21 cellular contexts compared by ENCODE assay signal in genomic region chr22:18066181-18066859, GRCh38. TPM values are rescaled to one million over a fixed set of nuclear protein-coding genes. Genes with fewer than 3 reads are reported as not detected.
DNase-seq lines count a peak whose midpoint lies in the region; ATAC-seq, FAIRE-seq and TF ChIP-seq lines count a peak whose summit lies in the region.
"Had no signal": no experiment of that assay in that cellular context is flagged by ENCODE, and none has a peak within 500 bp of the region (broad histone marks: within the 10 kb centered on the region; RNA-seq: fewer than 3 reads in every experiment).

No MANE protein-coding gene starts in this region.

- no peaks in the 10 kb centered on the region for H3K79me2 ChIP-seq in astrocyte (ENCODE audit: insufficient read depth, low read length)

- H3K4me2 ChIP-seq in A549 = no peak overlapping the region
- H3K4me2 ChIP-seq in astrocyte (ENCODE audit: low read length) = no peak overlapping the region

- no peak for TF ChIP-seq CTCF in A549 (IDR thresholded peaks at IDR 0.05)
- no peak for TF ChIP-seq CTCF in astrocyte (IDR thresholded peaks at IDR 0.05; ENCODE audit: insufficient read depth, low read depth, low read length)
- TF ChIP-seq CTCF in lower lobe of right lung (IDR thresholded peaks at IDR 0.05) = no peak

- no peak for TF ChIP-seq POLR2A in A549 (IDR thresholded peaks at IDR 0.05; ENCODE audit: low read length)

- 87% methylated on average over 12 of the region's 12 CpGs for WGBS in A549 (ENCODE audit: missing lambda C conversion rate)

- TF ChIP-seq RAD21 in A549 (conservative IDR thresholded peaks at IDR 0.05 in 1 of 2, IDR thresholded peaks at IDR 0.05 in 1 of 2) = no peak

- ATAC-seq in A549 = no peak
- ATAC-seq in lower lobe of right lung = no peak
- ATAC-seq: Right ventricle myocardium inferior had no signal

- in situ Hi-C loops in G401 (cut with HindIII; ENCODE audit: low sequenced_read_pairs) = no loop called here

- H3K9me3 Mint-ChIP-seq in IgD-negative memory B cell (no peaks in the 10 kb centered on the region), astrocyte (ENCODE audit: unreplicated experiment) (no peaks in the 10 kb centered on the region)
- H3K9me3 Mint-ChIP-seq: activated T-cell treated with anti-CD3 and anti-CD28 coated beads, Interleukin-2, amount 50 U/mL, for 24 hours; natural killer cell; T-helper 2 cell treated with Interferon-gamma antibody and Interleukin-4, amounts not matched to agents 5 μg/mL and 100 μg/mL, for 36 hours had no signal

- H3K27me3 Mint-ChIP-seq in IgD-negative memory B cell (peaks cover 1% of the 10 kb centered on the region), astrocyte (ENCODE audit: low read depth, unreplicated experiment) (peaks cover 5% of the 10 kb centered on the region)

- intact Hi-C loops in lower lobe of right lung (cut with DNase I) = no loop called here

- H3K9me3 ChIP-seq in A549 = no peaks in the 10 kb centered on the region
- no peaks in the 10 kb centered on the region for H3K9me3 ChIP-seq in astrocyte (ENCODE audit: insufficient read depth, low read depth, low read length)
- H3K9me3 ChIP-seq in muscle layer of duodenum (ENCODE audit: control insufficient read depth in 1 of 2, low read length in 2 of 2) = no peaks in the 10 kb centered on the region
- no peaks in the 10 kb centered on the region for H3K9me3 ChIP-seq in lower lobe of right lung
- H3K9me3 ChIP-seq: HAP-1 had no signal

- H3K4me3 ChIP-seq in A549 (no peak overlapping the region), astrocyte (ENCODE audit: insufficient read depth, low read depth, low read length) (no peak overlapping the region), muscle layer of duodenum (ENCODE audit: low read depth in 1 of 2, low read length in 2 of 2) (no peak overlapping the region), lower lobe of right lung (no peak overlapping the region)
- H3K4me3 ChIP-seq: HAP-1 had no signal

- no peaks in the 10 kb centered on the region for H3K36me3 Mint-ChIP-seq in IgD-negative memory B cell
- peaks cover 3% of the 10 kb centered on the region for H3K36me3 Mint-ChIP-seq in astrocyte (ENCODE audit: low read depth, unreplicated experiment)
- H3K36me3 Mint-ChIP-seq: natural killer cell had no signal

- H3K27ac ChIP-seq in A549 = peak overlapping the region; percentile 14 to 38; a peak in 2 of 6 replicates
- H3K27ac ChIP-seq in astrocyte (ENCODE audit: low read depth, low read length) = no peak overlapping the region
- H3K27ac ChIP-seq in muscle layer of duodenum (ENCODE audit: low read length) = peak overlapping the region; percentile 36
- no peak overlapping the region for H3K27ac ChIP-seq in lower lobe of right lung

- TF ChIP-seq EP300 in A549 (IDR thresholded peaks at IDR 0.05) = no peak

- POLR2A ChIA-PET in A549 (lab: Yijun Ruan, JAX) = no interaction called here

- CTCF ChIA-PET in A549 (lab: Yijun Ruan, JAX) = interaction anchor here (1.1 to 2.0 kb wide), 3 partner anchors 9 to 236 kb away, joined by 3 to 29 read pairs (median 3); partner anchors contain the start of gene MICAL3

- no peak for DNase-seq in A549 (ENCODE audit: low read depth in 1 of 2, low spot score in 1 of 2)
- no peak for DNase-seq in astrocyte (ENCODE audit: low read depth)
- DNase-seq in NCI-H2081 treated with DMSO at 0.1 percent for 48 hours (lab: John Stamatoyannopoulos, UW) = no peak
- no peak for DNase-seq in G401 (ENCODE audit: low spot score)
- DNase-seq in mucosa of gallbladder (ENCODE audit: low spot score) = no peak
- DNase-seq in lower lobe of right lung = no peak
- DNase-seq: activated CD4-positive, alpha-beta T cell treated with anti-CD3 and anti-CD28 coated beads, Interleukin-2, amount 50 U/mL, for 1 hour; activated T-cell treated with anti-CD3 and anti-CD28 coated beads, Interleukin-2, amount 50 U/mL, for 24 hours; amniotic stem cell; KBM-7; kidney glomerular epithelial cell; natural killer cell; NCI-H187; NCI-H69; retina had no signal

- H3K27me3 ChIP-seq in astrocyte (ENCODE audit: insufficient read depth, low read length) = no peaks in the 10 kb centered on the region
- H3K27me3 ChIP-seq in muscle layer of duodenum (ENCODE audit: low read depth, low read length) = no peaks in the 10 kb centered on the region
- H3K27me3 ChIP-seq in lower lobe of right lung (ENCODE audit: low read depth) = no peaks in the 10 kb centered on the region

- H2AFZ ChIP-seq in astrocyte (ENCODE audit: low read depth, low read length) = no peak overlapping the region

- no peak overlapping the region for H3K9ac ChIP-seq in astrocyte (ENCODE audit: low read length)

- FAIRE-seq in A549 (lab: Jason Lieb, UNC) (no peak), astrocyte (lab: Jason Lieb, UNC) (no peak)

- H3K36me3 ChIP-seq in astrocyte (ENCODE audit: insufficient read depth, low read length) = no peaks in the 10 kb centered on the region
- H3K36me3 ChIP-seq in muscle layer of duodenum (ENCODE audit: control insufficient read depth in 1 of 2, insufficient read depth in 2 of 2, low read length in 2 of 2) = no peaks in the 10 kb centered on the region
- H3K36me3 ChIP-seq in lower lobe of right lung = no peaks in the 10 kb centered on the region
- H3K36me3 ChIP-seq: HAP-1 had no signal

- H3K4me3 Mint-ChIP-seq in IgD-negative memory B cell = peak overlapping the region; percentile 5 to 92 (median 49)
- H3K4me3 Mint-ChIP-seq in astrocyte (ENCODE audit: unreplicated experiment) = peak overlapping the region; percentile 31
- H3K4me3 Mint-ChIP-seq: activated T-cell treated with anti-CD3 and anti-CD28 coated beads, Interleukin-2, amount 50 U/mL, for 24 hours; natural killer cell; T-helper 2 cell treated with Interferon-gamma antibody and Interleukin-4, amounts not matched to agents 5 μg/mL and 100 μg/mL, for 36 hours had no signal

- H4K20me1 ChIP-seq in astrocyte (ENCODE audit: insufficient read depth, low read length) = no peaks in the 10 kb centered on the region

- peak overlapping the region; percentile 30 to 84 (median 79) for H3K27ac Mint-ChIP-seq in IgD-negative memory B cell
- peak overlapping the region; percentile 10 for H3K27ac Mint-ChIP-seq in astrocyte (ENCODE audit: unreplicated experiment)
- H3K27ac Mint-ChIP-seq: activated T-cell treated with anti-CD3 and anti-CD28 coated beads, Interleukin-2, amount 50 U/mL, for 24 hours; natural killer cell; T-helper 2 cell treated with Interferon-gamma antibody and Interleukin-4, amounts not matched to agents 5 μg/mL and 100 μg/mL, for 36 hours had no signal

- peaks cover 39% of the 10 kb centered on the region for H3K4me1 ChIP-seq in A549
- H3K4me1 ChIP-seq in astrocyte (ENCODE audit: insufficient read depth, low read length) = peaks cover 23% of the 10 kb centered on the region
- peaks cover 0 to 3% of the 10 kb centered on the region in 2 donors for H3K4me1 ChIP-seq in muscle layer of duodenum (ENCODE audit: control insufficient read depth in 1 of 2, insufficient read depth in 2 of 2, low read length in 2 of 2)
- no peaks in the 10 kb centered on the region for H3K4me1 ChIP-seq in lower lobe of right lung
- H3K4me1 ChIP-seq: HAP-1 had no signal

- H3K4me1 Mint-ChIP-seq in IgD-negative memory B cell (peaks cover 41 to 65% (median 42%) of the 10 kb centered on the region in 3 donors), astrocyte (ENCODE audit: low read depth, unreplicated experiment) (peaks cover 40% of the 10 kb centered on the region)

TF ChIP-seq in A549, 52 proteins besides CTCF, POLR2A, EP300 and RAD21 (continues in another document):
- TF ChIP-seq NR3C1 (IDR thresholded peaks at IDR 0.05) = no peak
- TF ChIP-seq MAZ (IDR thresholded peaks at IDR 0.05; ENCODE audit: borderline replicate concordance, low read depth, low read length) = no peak
- TF ChIP-seq HOXB5 (CRISPR knock-in tag; IDR thresholded peaks at IDR 0.05) = no peak
- no peak for TF ChIP-seq NPAS2 (CRISPR knock-in tag; IDR thresholded peaks at IDR 0.05; ENCODE audit: borderline replicate concordance)
- TF ChIP-seq PBX3 (IDR thresholded peaks at IDR 0.05) = no peak

RNA-seq across cellular contexts. Expression of gene PEX26, which starts 11.5 kb away (rescaled TPM):
- polyA plus RNA-seq in A549 (2011; rRNA removed) = 12.4 and 15.3 TPM in 2 replicates
- polyA plus RNA-seq in A549 (2012; cell fraction: cytosol; rRNA removed) = 6.8 and 11.5 TPM in 2 replicates
- polyA plus RNA-seq in A549 (2012; cell fraction: nucleus; rRNA removed) = 8.3 and 9.9 TPM in 2 replicates
- 10.8 to 12.7 TPM (median 11.8 TPM) in 3 replicates for polyA plus RNA-seq in A549 (2017; fragmentation: RNase III; extraction: RNeasy Plus Mini Kit Qiagen cat#74134 plus additional on column Dnase treatment)
- polyA minus RNA-seq in A549 (2011; rRNA and poly(A)+ RNA removed) = 23.8 and 24.1 TPM in 2 replicates
- polyA plus RNA-seq in IgD-negative memory B cell = 3.4 TPM
- total RNA-seq in astrocyte = 41.7 and 41.9 TPM in 2 replicates
- 13.7 and 20.7 TPM in 2 replicates for total RNA-seq in G401 (2014; rRNA removed; shearing (Covaris generic))
- 51.5 TPM for total RNA-seq in mucosa of gallbladder
- total RNA-seq in lower lobe of right lung = 31.5 TPM

RNA-seq across cellular contexts. Expression of gene MICAL3, which starts 42.0 kb away (rescaled TPM):
- 18.7 and 20.5 TPM in 2 replicates for polyA plus RNA-seq in A549 (2011; rRNA removed)
- polyA plus RNA-seq in A549 (2012; cell fraction: cytosol; rRNA removed) = 13.3 and 17.7 TPM in 2 replicates
- polyA plus RNA-seq in A549 (2012; cell fraction: nucleus; rRNA removed) = 74.0 and 74.6 TPM in 2 replicates
- polyA plus RNA-seq in A549 (2017; fragmentation: RNase III; extraction: RNeasy Plus Mini Kit Qiagen cat#74134 plus additional on column Dnase treatment) = 30.1 to 35.1 TPM (median 30.3 TPM) in 3 replicates
- polyA minus RNA-seq in A549 (2011; rRNA and poly(A)+ RNA removed) = 28.0 and 34.1 TPM in 2 replicates
- polyA plus RNA-seq in IgD-negative memory B cell = 12.0 TPM
- 101 and 113 TPM in 2 replicates for total RNA-seq in astrocyte
- 3.4 and 5.3 TPM in 2 replicates for total RNA-seq in G401 (2014; rRNA removed; shearing (Covaris generic))
- 61.4 TPM for total RNA-seq in mucosa of gallbladder
- total RNA-seq in lower lobe of right lung = 23.5 TPM

RNA-seq across cellular contexts. Expression of gene TUBA8, which starts 44.3 kb away (rescaled TPM):
- polyA plus RNA-seq in A549 (2011; rRNA removed) (0.66 and 0.90 TPM in 2 replicates), A549 (2017; fragmentation: RNase III; extraction: RNeasy Plus Mini Kit Qiagen cat#74134 plus additional on column Dnase treatment) (0.13 to 0.41 TPM in 2 of 3 replicates, not detected in the other), IgD-negative memory B cell (2.8 TPM)
- 1.1 TPM in 2 replicates for polyA plus RNA-seq in A549 (2012; cell fraction: cytosol; rRNA removed)
- 3.5 and 3.8 TPM in 2 replicates for polyA plus RNA-seq in A549 (2012; cell fraction: nucleus; rRNA removed)
- 1.2 and 1.5 TPM in 2 replicates for polyA minus RNA-seq in A549 (2011; rRNA and poly(A)+ RNA removed)
- total RNA-seq in astrocyte (0.79 TPM in 1 of 2 replicates, not detected in the other), mucosa of gallbladder (2.1 TPM), lower lobe of right lung (1.3 TPM)
- 0.49 TPM in 1 of 2 replicates, not detected in the other for total RNA-seq in G401 (2014; rRNA removed; shearing (Covaris generic))
- total RNA-seq: epithelial cell of proximal tubule had no signal

Comparison
In these comparisons a context has a peak if more than half of its experiments do, and no peak if none do; other contexts are left out.
1. H3K27ac ChIP-seq: peak in A549 (2 of 2) and muscle layer of duodenum (single experiment); none in astrocyte (single experiment) and lower lobe of right lung (single experiment).